ENCODE assay signal across 19 cellular contexts in genomic region chr2:23574919-23575654, GRCh38.
DNase-seq lines count a peak whose midpoint lies in the region; ATAC-seq, FAIRE-seq and TF ChIP-seq lines count a peak whose summit lies in the region.
"Had no signal": no experiment of that assay in that cellular context is flagged by ENCODE, and none has a peak within 500 bp of the region (broad histone marks: within the 10 kb centered on the region; RNA-seq: fewer than 3 reads in every experiment).

No MANE protein-coding gene starts in this region.

- H3K56ac ChIP-seq in H1 (replicated peaks; ENCODE audit: insufficient read length, low read depth, low read length) (no peak overlapping the region), mesendoderm (ENCODE audit: low read length) (no peak overlapping the region)

- H4K5ac ChIP-seq in H1 (ENCODE audit: insufficient read length, low read depth, low read length) (peak overlapping the region; percentile 6), mesendoderm (ENCODE audit: low read length) (no peak overlapping the region)

- no peaks in the 10 kb centered on the region for H3K9me3 ChIP-seq in heart right ventricle
- H3K9me3 ChIP-seq in H1 (ENCODE audit: insufficient read depth in 2 of 2, low read depth in 1 of 2, low read length in 1 of 2): no peaks in the 10 kb centered on the region
- H3K9me3 ChIP-seq in MG63: no peaks in the 10 kb centered on the region
- H3K9me3 ChIP-seq: BLaER1 had no signal

- H2BK120ac ChIP-seq in H1 (replicated peaks; ENCODE audit: low read depth, low read length) (no peak overlapping the region), mesendoderm (ENCODE audit: low read depth, low read length) (no peak overlapping the region)

- H3K36me3 ChIP-seq in heart right ventricle (no peaks in the 10 kb centered on the region), H1 (ENCODE audit: control insufficient read depth in 2 of 4, insufficient read depth in 4 of 4, low read length in 3 of 4) (no peaks in the 10 kb centered on the region), mesendoderm (ENCODE audit: control insufficient read depth, insufficient read depth, low read length) (no peaks in the 10 kb centered on the region), MG63 (no peaks in the 10 kb centered on the region)
- H3K36me3 ChIP-seq: BLaER1 had no signal

- DNase-seq in Right ventricle myocardium inferior (ENCODE audit: missing footprints) (peak; percentile 62), heart right ventricle (no peak), H1 (ENCODE audit: low read depth in 1 of 2, low spot score in 2 of 2) (peak in 1 of 2 experiments; percentile 21), mesendoderm (peak; percentile 49), NCI-H2196 treated with DMSO at 0.1 percent for 48 hours (lab: John Stamatoyannopoulos, UW; ENCODE audit: unreplicated experiment) (no peak), DMS79 (lab: John Stamatoyannopoulos, UW) (no peak), MG63 (no peak), glomerular visceral epithelial cell (ENCODE audit: extremely low spot score) (no peak)
- DNase-seq: 8988T; CD8-positive, alpha-beta memory T cell; NCI-H1092 treated with DMSO at 0.1 percent for 48 hours; NCI-H1694 treated with DMSO at 0.1 percent for 48 hours; NCI-H446 treated with DMSO at 0.1 percent for 48 hours; NCI-H82; SIG-M5 had no signal

- peak overlapping the region; percentile 50; the same call in 1 of the 2 replicates for H2BK12ac ChIP-seq in H1 (ENCODE audit: low read depth, low read length)

- peak overlapping the region; percentile 43; the same call in 1 of the 2 replicates for H2BK20ac ChIP-seq in H1 (ENCODE audit: low read length)

- TF ChIP-seq CTCF in heart right ventricle (IDR thresholded peaks at IDR 0.05): no peak
- TF ChIP-seq CTCF in H1 (IDR thresholded peaks at IDR 0.05; ENCODE audit: control extremely low read depth in 1 of 3, insufficient read depth in 1 of 3, low read depth in 1 of 3, low read length in 3 of 3): no peak

- no peak for TF ChIP-seq POLR2A in H1 (IDR thresholded peaks at IDR 0.05; ENCODE audit: control extremely low read depth in 1 of 2, low read depth in 2 of 2, low read length in 2 of 2)

- no peaks in the 10 kb centered on the region for H4K20me1 ChIP-seq in H1 (replicated peaks in 1 of 2; ENCODE audit: control insufficient read depth in 1 of 2, insufficient read depth in 2 of 2, low read length in 2 of 2)
- H4K20me1 ChIP-seq: BLaER1 had no signal

- intact Hi-C loops in Right ventricle myocardium inferior (cut with DNase I) (no loop called here), heart right ventricle (cut with DNase I) (no loop called here)

- H3K4ac ChIP-seq in H1 (replicated peaks; ENCODE audit: insufficient read length, low read depth, low read length): no peak overlapping the region
- H3K4ac ChIP-seq in mesendoderm (ENCODE audit: low read depth, low read length): no peak overlapping the region

- peak overlapping the region; percentile 46; the same call in 1 of the 2 replicates for H2BK15ac ChIP-seq in H1 (ENCODE audit: low read length)
- no peak overlapping the region for H2BK15ac ChIP-seq in mesendoderm (replicated peaks; ENCODE audit: low read depth)

- POLR2A ChIA-PET in H1 (lab: Charles Lee; ENCODE audit: partially characterized antibody): no interaction called here

- no peak overlapping the region for H3K4me3 ChIP-seq in heart right ventricle
- H3K4me3 ChIP-seq in H1 (ENCODE audit: extremely low read depth in 1 of 4, insufficient read depth in 2 of 4, low read depth in 3 of 4, low read length in 4 of 4): no peak overlapping the region
- H3K4me3 ChIP-seq in mesendoderm (ENCODE audit: low read length): no peak overlapping the region
- H3K4me3 ChIP-seq in MG63: no peak overlapping the region
- H3K4me3 ChIP-seq: BLaER1 had no signal

- H3K23ac ChIP-seq in H1 (ENCODE audit: insufficient read length) (no peak overlapping the region), mesendoderm (ENCODE audit: low read length) (no peak overlapping the region)

- no peak overlapping the region; the same call in 1 of the 2 replicates for H4K8ac ChIP-seq in H1 (ENCODE audit: extremely low read depth, insufficient read depth, low read length)
- H4K8ac ChIP-seq in mesendoderm (ENCODE audit: low read depth, low read length): no peak overlapping the region

- H2BK5ac ChIP-seq in H1 (ENCODE audit: low read depth, low read length): peak overlapping the region; percentile 32; the same call in 1 of the 2 replicates
- no peak overlapping the region for H2BK5ac ChIP-seq in mesendoderm (ENCODE audit: low read length)

- no peak overlapping the region; the same call in 1 of the 2 replicates for H2AK5ac ChIP-seq in H1 (ENCODE audit: low read depth, low read length)
- no peak overlapping the region for H2AK5ac ChIP-seq in mesendoderm (ENCODE audit: low read length)

- CTCF ChIA-PET in H1 (lab: Charles Lee; ENCODE audit: partially characterized antibody): interaction anchor here (0.9 to 4.9 kb wide), 8 partner anchors 10 to 158 kb away, joined by 3 to 28 read pairs (median 3); no protein-coding TSS in a partner anchor

- H3K27me3 ChIP-seq in heart right ventricle (peaks cover 0 to 2% (median 0%) of the 10 kb centered on the region in 7 donors), H1 (replicated peaks in 1 of 4; ENCODE audit: control insufficient read depth in 3 of 4, extremely low read depth in 1 of 4, insufficient read depth in 3 of 4, low read length in 3 of 4) (0 out of 7 replicates have a peak, but pooled peaks cover 0 to 2% (median 0%) of the 10 kb centered on the region in 4 experiments), mesendoderm (ENCODE audit: insufficient read depth, low read length, poor library complexity) (no peaks in the 10 kb centered on the region), MG63 (no peaks in the 10 kb centered on the region)
- H3K27me3 ChIP-seq: BLaER1 had no signal

- no peak for TF ChIP-seq EP300 in H1 (IDR thresholded peaks at IDR 0.05; ENCODE audit: borderline replicate concordance in 1 of 2, low read depth in 2 of 2, low read length in 2 of 2)

- H3K9ac ChIP-seq in H1 (replicated peaks in 1 of 4; ENCODE audit: extremely low read depth in 1 of 4, low read depth in 3 of 4, low read length in 3 of 4): no peak overlapping the region; a peak in 1 of 7 replicates
- no peak overlapping the region for H3K9ac ChIP-seq in mesendoderm (ENCODE audit: low read length)
- H3K9ac ChIP-seq: BLaER1, KMS-11 had no signal

- TF ChIP-seq RAD21 in H1 (IDR thresholded peaks at IDR 0.05 in 1 of 2, conservative IDR thresholded peaks at IDR 0.05 in 1 of 2; ENCODE audit: low read depth in 2 of 2, low read length in 2 of 2): no peak

- no peak overlapping the region for H2AFZ ChIP-seq in H1 (ENCODE audit: low read length)

- 76 to 79% methylated on average over 13 of the region's 13 CpGs for WGBS in heart right ventricle, 2 donors
- 63% methylated on average over 13 of the region's 13 CpGs; no CpG with 5 or more reads in 1 of the 2 experiments for WGBS in H1 (ENCODE audit: extremely low coverage in 1 of 2, insufficient coverage in 1 of 2, insufficient read length in 1 of 2, insufficient replicate concordance in 2 of 2, low coverage in 1 of 2, low lambda C conversion rate in 2 of 2, missing lambda C conversion rate in 1 of 2), 2 experiments
- WGBS in mesendoderm (ENCODE audit: extremely low coverage, insufficient coverage, low lambda C conversion rate): no CpG with 5 or more reads among the region's 13 CpGs

- H3K4me2 ChIP-seq in H1 (ENCODE audit: insufficient read depth in 1 of 2, low read depth in 2 of 2, low read length in 2 of 2) (peak overlapping the region in 1 of 2 experiments; percentile 9; a peak in 1 of 4 replicates), mesendoderm (ENCODE audit: low read length) (no peak overlapping the region)
- H3K4me2 ChIP-seq: BLaER1, KMS-11 had no signal

- H3K79me2 ChIP-seq in H1 (ENCODE audit: control insufficient read depth in 1 of 2, insufficient read depth in 2 of 2, low read length in 2 of 2) (no peaks in the 10 kb centered on the region), mesendoderm (ENCODE audit: control insufficient read depth, insufficient read depth, low read length) (no peaks in the 10 kb centered on the region)

- H3K4me1 ChIP-seq in heart right ventricle (no peaks in the 10 kb centered on the region), H1 (replicated peaks in 1 of 4; ENCODE audit: control insufficient read depth in 3 of 4, insufficient read depth in 4 of 4, low read length in 3 of 4) (peaks cover 0 to 7% (median 5%) of the 10 kb centered on the region in 4 experiments; a peak in 4 of 7 replicates), mesendoderm (ENCODE audit: control insufficient read depth, low read depth, low read length) (no peaks in the 10 kb centered on the region)
- H3K4me1 ChIP-seq: BLaER1 had no signal

- H3K27ac ChIP-seq in heart right ventricle: no peak overlapping the region
- H3K27ac ChIP-seq in H1 (ENCODE audit: low read depth, low read length): no peak overlapping the region
- no peak overlapping the region for H3K27ac ChIP-seq in mesendoderm (ENCODE audit: low read depth, low read length)
- H3K27ac ChIP-seq: BLaER1, KMS-11 had no signal

- H3K79me1 ChIP-seq in H1 (ENCODE audit: low read depth, low read length): no peaks in the 10 kb centered on the region
- no peaks in the 10 kb centered on the region for H3K79me1 ChIP-seq in mesendoderm (ENCODE audit: low read length)

- no peak for FAIRE-seq in H1 (lab: Jason Lieb, UNC)
- FAIRE-seq: HepG2, RCC 7860 had no signal

- H3K23me2 ChIP-seq in H1 (ENCODE audit: low read depth, low read length): no peaks in the 10 kb centered on the region

- H3K14ac ChIP-seq in H1 (ENCODE audit: insufficient read length): no peak overlapping the region

- peak overlapping the region; percentile 44; the same call in 1 of the 2 replicates for H3K18ac ChIP-seq in H1 (ENCODE audit: extremely low read depth, low read length)
- H3K18ac ChIP-seq in mesendoderm (ENCODE audit: low read length): no peak overlapping the region

- no peak for ATAC-seq in Right ventricle myocardium inferior
- no peak for ATAC-seq in heart right ventricle
- ATAC-seq: HepG2 had no signal

- H4K91ac ChIP-seq in H1 (replicated peaks; ENCODE audit: insufficient read length, low read length): peak overlapping the region; percentile 83

TF ChIP-seq in H1, 55 proteins besides CTCF, POLR2A, EP300 and RAD21 (continues in another document):
- TF ChIP-seq MAX (IDR thresholded peaks at IDR 0.05): no peak
- no peak for TF ChIP-seq SP1 (IDR thresholded peaks at IDR 0.05; ENCODE audit: low read depth, low read length)
- TF ChIP-seq GABPA (IDR thresholded peaks at IDR 0.05; ENCODE audit: borderline replicate concordance, insufficient read depth, low read length): no peak
- no peak for TF ChIP-seq BACH1 (IDR thresholded peaks at IDR 0.05; ENCODE audit: low read length)
- TF ChIP-seq SUZ12 (IDR thresholded peaks at IDR 0.05; ENCODE audit: low read length): no peak
- no peak for TF ChIP-seq POLR2AphosphoS5 (IDR thresholded peaks at IDR 0.05; ENCODE audit: low read depth, low read length)
- TF ChIP-seq JUN (IDR thresholded peaks at IDR 0.05; ENCODE audit: low read depth, low read length): no peak
- TF ChIP-seq RXRA (IDR thresholded peaks at IDR 0.05; ENCODE audit: insufficient read depth, low read depth, low read length): no peak
- no peak for TF ChIP-seq NANOG (IDR thresholded peaks at IDR 0.05; ENCODE audit: insufficient read depth, low read depth, low read length, poor library complexity, severe bottlenecking)

Comparison
In these comparisons a context has a peak if more than half of its experiments do, and no peak if none do; other contexts are left out.
1. DNase-seq: peak in Right ventricle myocardium inferior (single experiment) and mesendoderm (single experiment); none in heart right ventricle (0 of 2), NCI-H2196 treated with DMSO at 0.1 percent for 48 hours (single experiment), DMS79 (single experiment), MG63 (single experiment) and glomerular visceral epithelial cell (single experiment).